ENCODE assay signal across 9 cellular contexts in the genomic region with DNA sequence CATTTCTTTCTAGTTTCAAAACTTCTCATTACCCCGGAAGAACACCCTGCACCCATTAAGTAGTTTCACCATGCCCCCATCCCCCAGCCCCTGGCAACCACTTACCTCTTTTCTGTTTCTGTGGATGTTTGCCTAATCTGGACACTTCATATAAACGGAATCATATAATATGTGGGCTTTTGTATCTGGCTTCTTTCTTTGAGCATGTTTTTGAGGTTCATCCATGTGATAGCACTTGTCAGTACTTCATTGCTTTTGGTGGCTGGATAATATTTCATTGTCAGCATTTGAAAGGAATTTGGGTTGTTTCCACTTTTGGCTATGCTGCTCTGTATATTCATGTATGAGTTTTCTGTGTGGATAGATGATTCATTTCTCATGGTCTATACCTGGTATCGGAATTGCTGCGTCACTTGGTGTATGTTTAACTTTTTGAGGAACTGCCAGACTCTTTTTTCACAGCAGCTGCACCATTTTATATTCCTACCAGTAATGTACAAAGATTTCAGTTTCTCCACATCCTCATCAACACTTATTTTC. TPM values are rescaled to one million over a fixed set of nuclear protein-coding genes. Genes with fewer than 3 reads are reported as not detected.
DNase-seq lines count a peak whose midpoint lies in the region; ATAC-seq and TF ChIP-seq lines count a peak whose summit lies in the region.
"Had no signal": no experiment of that assay in that cellular context is flagged by ENCODE, and none has a peak within 500 bp of the region (broad histone marks: within the 10 kb centered on the region; RNA-seq: fewer than 3 reads in every experiment).

No MANE protein-coding gene starts in this region.

- peaks cover 0 to 4% (median 2%) of the 10 kb centered on the region in 3 donors for H3K27me3 Mint-ChIP-seq in immature natural killer cell (ENCODE audit: low read depth in 3 of 3)

- no peak for TF ChIP-seq CTCF in OCI-LY1 (IDR thresholded peaks at IDR 0.05; ENCODE audit: low read length)

- no peaks in the 10 kb centered on the region for H4K20me1 ChIP-seq in OCI-LY1 (ENCODE audit: insufficient read depth, low read length)

- H3K27ac ChIP-seq in OCI-LY1 (ENCODE audit: low read depth, low read length, poor library complexity, severe bottlenecking) (peak overlapping the region; percentile 92), caudate nucleus (ENCODE audit: low read depth, low read length) (no peak overlapping the region)

- DNase-seq in immature natural killer cell (no peak), HAP-1 (ENCODE audit: low spot score in 2 of 2) (no peak), COR-L47 (lab: John Stamatoyannopoulos, UW) (no peak), caudate nucleus (lab: John Stamatoyannopoulos, UW) (no peak), GM03348 (ENCODE audit: low spot score) (no peak)

- ATAC-seq in GM18502 (IDR thresholded peaks at IDR 0.05; ENCODE audit: poor library complexity, unreplicated experiment) (peak; percentile 70), HG02588 (IDR thresholded peaks at IDR 0.05; ENCODE audit: unreplicated experiment) (peak; percentile 61)

- in situ Hi-C loops in HAP-1 (cut with MboI; ENCODE audit: low sequenced_read_pairs): no loop called here

- no peaks in the 10 kb centered on the region for H3K9me3 ChIP-seq in OCI-LY1 (ENCODE audit: low read length)
- no peaks in the 10 kb centered on the region for H3K9me3 ChIP-seq in HAP-1
- H3K9me3 ChIP-seq: thoracic aorta had no signal

- H2AFZ ChIP-seq in OCI-LY1 (ENCODE audit: low read length): no peak overlapping the region

- peak overlapping the region in 3 of 5 donors; percentile 12 to 59 (median 12) for H3K4me3 Mint-ChIP-seq in immature natural killer cell

- no peaks in the 10 kb centered on the region for H3K27me3 ChIP-seq in OCI-LY1 (ENCODE audit: insufficient read depth, low read length)
- H3K27me3 ChIP-seq in HAP-1 (ENCODE audit: low read depth): no peaks in the 10 kb centered on the region

- H3K79me2 ChIP-seq in OCI-LY1 (ENCODE audit: insufficient read depth, low read length): no peaks in the 10 kb centered on the region

- H3K4me1 ChIP-seq in OCI-LY1 (ENCODE audit: insufficient read depth, low read length, severe bottlenecking) (peaks cover 55% of the 10 kb centered on the region), HAP-1 (peaks cover 3% of the 10 kb centered on the region; the same call in 1 of the 2 replicates)

- peak overlapping the region; percentile 41 for H3K4me2 ChIP-seq in OCI-LY1 (ENCODE audit: low read length)

- peak overlapping the region; percentile 55 for H3K9ac ChIP-seq in OCI-LY1 (ENCODE audit: low read length)

- H3K4me3 ChIP-seq in OCI-LY1 (ENCODE audit: low read depth, low read length, poor library complexity, severe bottlenecking): peak overlapping the region; percentile 5
- H3K4me3 ChIP-seq in HAP-1: no peak overlapping the region
- H3K4me3 ChIP-seq: thoracic aorta had no signal

- peaks cover 38 to 40% of the 10 kb centered on the region in 2 donors for H3K4me1 Mint-ChIP-seq in immature natural killer cell

- peak overlapping the region in 4 of 6 donors; percentile 1 to 56 (median 34) for H3K27ac Mint-ChIP-seq in immature natural killer cell

- H3K9me2 ChIP-seq in OCI-LY1 (ENCODE audit: low read depth, low read length): no peaks in the 10 kb centered on the region

- H3K36me3 Mint-ChIP-seq in immature natural killer cell: peaks cover 12 to 18% (median 14%) of the 10 kb centered on the region in 3 donors

- H3F3A ChIP-seq in OCI-LY1 (ENCODE audit: insufficient read depth, low read length): no peaks in the 10 kb centered on the region

- H3K36me3 ChIP-seq in OCI-LY1 (ENCODE audit: insufficient read depth, low read length) (peaks cover 43% of the 10 kb centered on the region), HAP-1 (replicated peaks) (peaks cover 18% of the 10 kb centered on the region)
- H3K36me3 ChIP-seq: thoracic aorta had no signal

- H3K9me3 Mint-ChIP-seq in immature natural killer cell: no peaks in the 10 kb centered on the region

RNA-seq across cellular contexts. Expression of gene SLC5A10, which starts 30.0 kb away (rescaled TPM):
- polyA plus RNA-seq in immature natural killer cell: not detected
